ENCODE assay signal across 8 cellular contexts in genomic region chr13:99432637-99433542, GRCh38.
DNase-seq lines count a peak whose midpoint lies in the region; ATAC-seq and TF ChIP-seq lines count a peak whose summit lies in the region.

No MANE protein-coding gene starts in this region.

- TF ChIP-seq CTCF in heart right ventricle (IDR thresholded peaks at IDR 0.05): no peak

- H3K9me3 Mint-ChIP-seq in activated naive CD4-positive, alpha-beta T cell treated with anti-CD3 and anti-CD28 coated beads for 36 hours: no peaks in the 10 kb centered on the region

- DNase-seq in SHP77 treated with DMSO at 0.1 percent for 48 hours (lab: John Stamatoyannopoulos, UW) (peak; percentile 33), heart right ventricle (peak; percentile 53 to 55), skeletal muscle cell (ENCODE audit: low read depth) (peak; percentile 46), HEK293T (ENCODE audit: extremely low spot score) (no peak), NCI-H128 (lab: John Stamatoyannopoulos, UW; ENCODE audit: unreplicated experiment) (no peak)
- peak; percentile 99 for DNase-seq in activated naive CD4-positive, alpha-beta T cell treated with anti-CD3 and anti-CD28 coated beads for 36 hours

- WGBS in heart right ventricle, 2 donors: 26 to 43% methylated on average over 23 of the region's 23 CpGs

- POLR2A ChIA-PET in HEK293T (lab: Yijun Ruan, JAX): no interaction called here

- H3K36me3 ChIP-seq in heart right ventricle: no peaks in the 10 kb centered on the region

- ATAC-seq in GM18909 (IDR thresholded peaks at IDR 0.05; ENCODE audit: poor library complexity, unreplicated experiment) (peak; percentile 60), HG03097 (IDR thresholded peaks at IDR 0.05; ENCODE audit: low FRiP score, unreplicated experiment) (peak; percentile 59), heart right ventricle (peak; percentile 57 to 77 (median 68))

- no peaks in the 10 kb centered on the region for H3K27me3 ChIP-seq in heart right ventricle

- no peaks in the 10 kb centered on the region for H3K36me3 Mint-ChIP-seq in activated naive CD4-positive, alpha-beta T cell treated with anti-CD3 and anti-CD28 coated beads for 36 hours (ENCODE audit: low read depth)

- CTCF ChIA-PET in activated naive CD4-positive, alpha-beta T cell treated with anti-CD3 and anti-CD28 coated beads for 36 hours (lab: Charles Lee): interaction anchor here (0.8 to 8.7 kb wide), 7 partner anchors 10 to 256 kb away, joined by 3 to 302 read pairs (median 64); no protein-coding TSS in a partner anchor
- CTCF ChIA-PET in HEK293T (lab: Yijun Ruan, JAX): no interaction called here

- H3K4me1 ChIP-seq in heart right ventricle: peaks cover 0 to 34% (median 8%) of the 10 kb centered on the region in 9 donors

- H3K27me3 Mint-ChIP-seq in activated naive CD4-positive, alpha-beta T cell treated with anti-CD3 and anti-CD28 coated beads for 36 hours (ENCODE audit: low read depth): no peaks in the 10 kb centered on the region

- peak overlapping the region in 7 of 10 donors; percentile 10 to 40 (median 33) for H3K4me3 ChIP-seq in heart right ventricle
- H3K4me3 ChIP-seq in skeletal muscle cell (ENCODE audit: low read depth, low read length): peak overlapping the region; percentile 29

- peak overlapping the region; percentile 96 for H3K27ac Mint-ChIP-seq in activated naive CD4-positive, alpha-beta T cell treated with anti-CD3 and anti-CD28 coated beads for 36 hours

- peak overlapping the region in 6 of 10 donors; percentile 4 to 83 (median 28) for H3K27ac ChIP-seq in heart right ventricle

- intact Hi-C loops in activated naive CD4-positive, alpha-beta T cell treated with anti-CD3 and anti-CD28 coated beads for 36 hours (cut with micrococcal nuclease): loop anchor here (1.0 to 5.0 kb wide), 5 partner anchors 12 to 861 kb away; no protein-coding TSS in a partner anchor
- intact Hi-C loops in heart right ventricle (cut with DNase I): loop anchor here in 2 of 10 donors (5.0 to 10.0 kb wide), 2 partner anchors 46 to 158 kb away; no protein-coding TSS in a partner anchor

- peak overlapping the region; percentile 73 for H3K4me3 Mint-ChIP-seq in activated naive CD4-positive, alpha-beta T cell treated with anti-CD3 and anti-CD28 coated beads for 36 hours

- H3K4me1 Mint-ChIP-seq in activated naive CD4-positive, alpha-beta T cell treated with anti-CD3 and anti-CD28 coated beads for 36 hours (ENCODE audit: low read depth): peaks cover 67% of the 10 kb centered on the region

- no peaks in the 10 kb centered on the region for H3K9me3 ChIP-seq in heart right ventricle

TF ChIP-seq in HEK293T, 16 proteins besides CTCF, POLR2A, EP300 and RAD21:
- TF ChIP-seq PKNOX1 (IDR thresholded peaks at IDR 0.05): no peak
- TF ChIP-seq FOXK2 (IDR thresholded peaks at IDR 0.05): no peak
- TF ChIP-seq TARDBP (IDR thresholded peaks at IDR 0.05): no peak
- TF ChIP-seq ELF4 (IDR thresholded peaks at IDR 0.05): no peak
- no peak for TF ChIP-seq SP1 (IDR thresholded peaks at IDR 0.05)
- no peak for TF ChIP-seq BHLHE40 (IDR thresholded peaks at IDR 0.05; ENCODE audit: borderline replicate concordance)
- TF ChIP-seq L3MBTL2 (conservative IDR thresholded peaks at IDR 0.05): no peak
- no peak for TF ChIP-seq FOXA1 (IDR thresholded peaks at IDR 0.05)
- TF ChIP-seq HDGF (IDR thresholded peaks at IDR 0.05; ENCODE audit: borderline replicate concordance): no peak
- TF ChIP-seq ARNT (IDR thresholded peaks at IDR 0.05): no peak
- no peak for TF ChIP-seq SUZ12 (IDR thresholded peaks at IDR 0.05)
- no peak for TF ChIP-seq LEF1 (IDR thresholded peaks at IDR 0.05; ENCODE audit: borderline replicate concordance)
- TF ChIP-seq NFRKB (IDR thresholded peaks at IDR 0.05): no peak
- no peak for TF ChIP-seq ZNF384 (IDR thresholded peaks at IDR 0.05)
- TF ChIP-seq FOXM1 (IDR thresholded peaks at IDR 0.05; ENCODE audit: borderline replicate concordance): no peak
- no peak for TF ChIP-seq CTBP1 (IDR thresholded peaks at IDR 0.05; ENCODE audit: borderline replicate concordance)
TF ChIP-seq in HEK293T: peak in this region for 0.

Comparison
In these comparisons a context has a peak if more than half of its experiments do, and no peak if none do; other contexts are left out.
1. DNase-seq: peak in SHP77 treated with DMSO at 0.1 percent for 48 hours (single experiment), activated naive CD4-positive, alpha-beta T cell treated with anti-CD3 and anti-CD28 coated beads for 36 hours (single experiment), heart right ventricle (2 of 2) and skeletal muscle cell (single experiment); none in HEK293T (single experiment) and NCI-H128 (single experiment).
2. Peak in every context shown above with its lines, with median percentiles within 50 percentile points of each other: ATAC-seq.